8 cellular contexts compared by ENCODE assay signal in the genomic region with DNA sequence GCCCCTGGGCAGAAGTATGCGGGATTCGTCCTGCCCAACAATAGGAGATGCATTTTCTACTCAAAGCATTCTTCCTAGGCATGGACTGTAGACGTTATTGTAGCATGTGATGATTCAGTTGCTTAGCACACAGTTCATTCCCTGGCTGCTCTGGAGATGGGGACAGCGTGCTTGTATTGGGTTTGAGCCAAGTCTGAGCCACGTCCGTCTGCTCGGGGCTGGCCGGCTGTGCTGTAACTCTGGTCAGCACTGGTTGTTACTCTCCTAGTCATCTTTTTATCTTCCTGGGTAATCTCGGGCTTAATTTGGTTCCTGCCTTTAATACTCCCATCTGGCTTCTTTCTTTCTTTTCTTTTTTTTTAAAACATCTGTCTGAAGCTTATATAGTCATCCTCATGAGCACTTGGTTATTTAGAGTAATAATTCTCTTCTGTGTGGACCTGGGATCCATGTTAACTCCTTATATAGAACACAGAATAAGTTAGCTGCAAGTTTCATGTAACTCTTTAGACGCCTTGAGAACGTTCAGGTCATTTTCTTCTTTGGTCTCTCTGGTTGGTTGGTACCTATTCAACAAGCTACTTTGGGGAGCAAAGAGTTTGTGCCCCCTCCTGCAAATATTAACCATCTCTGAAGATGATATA.
A peak's percentile ranks its signal among the peaks of the same experiment; 100 is the strongest.
DNase-seq lines count a peak whose midpoint lies in the region; ATAC-seq and TF ChIP-seq lines count a peak whose summit lies in the region.

No MANE protein-coding gene starts in this region.

- peak; percentile 98 for DNase-seq in GM04504 (ENCODE audit: low read depth)
- peak; percentile 68 for DNase-seq in SK-N-SH
- peak; percentile 84 for DNase-seq in Right ventricle myocardium inferior (ENCODE audit: missing footprints)
- DNase-seq in retinal pigment epithelial cell (ENCODE audit: low read depth), result peak; percentile 99
- DNase-seq in stimulated activated CD4-positive, alpha-beta T cell treated with anti-CD3 and anti-CD28 coated beads, Interleukin-1b, Interleukin-23, amount 100 ng/mL, for 48 hours, result no peak
- no peak for DNase-seq in HUDEP-2 (lab: John Stamatoyannopoulos, UW; ENCODE audit: unreplicated experiment in 76 of 76)

- no peaks in the 10 kb centered on the region for H3K36me3 ChIP-seq in SK-N-SH (replicated peaks in 1 of 2; ENCODE audit: control insufficient read depth in 1 of 2, insufficient read depth in 2 of 2, low read length in 1 of 2)

- CTCF ChIA-PET in SK-N-SH (lab: Yijun Ruan, JAX), result interaction anchor here (0.7 to 1.0 kb wide), 2 partner anchors 27 to 28 kb away, joined by 3 read pairs; no protein-coding TSS in a partner anchor

- H3K9me2 ChIP-seq in SK-N-SH, result no peaks in the 10 kb centered on the region

- peak; percentile 87 to 99 for TF ChIP-seq EP300 in SK-N-SH (IDR thresholded peaks at IDR 0.05; ENCODE audit: borderline replicate concordance in 1 of 2, low read depth in 1 of 2, low read length in 1 of 2)

- no peak overlapping the region for H2AFZ ChIP-seq in SK-N-SH (ENCODE audit: low read depth)

- H3F3A ChIP-seq in SK-N-SH (replicated peaks; ENCODE audit: insufficient read depth), result peaks cover 18% of the 10 kb centered on the region

- peak overlapping the region; percentile 98 to 99 for H3K27ac ChIP-seq in SK-N-SH (ENCODE audit: low read depth in 2 of 2, low read length in 1 of 2)

- intact Hi-C loops in Right ventricle myocardium inferior (cut with DNase I), result no loop called here

- 6% methylated on average over 11 of the region's 11 CpGs for WGBS in SK-N-SH (ENCODE audit: low lambda C conversion rate)

- no peaks in the 10 kb centered on the region for H3K79me2 ChIP-seq in SK-N-SH (ENCODE audit: insufficient read depth)

- no peaks in the 10 kb centered on the region for H4K20me1 ChIP-seq in SK-N-SH (ENCODE audit: insufficient read depth)

- H3K4me1 ChIP-seq in SK-N-SH (ENCODE audit: control insufficient read depth in 1 of 2, insufficient read depth in 2 of 2, low read depth in 1 of 2, low read length in 1 of 2), result peaks cover 10 to 14% of the 10 kb centered on the region in 2 experiments; a peak in 3 of 4 replicates

- peak; percentile 47 for TF ChIP-seq RAD21 in SK-N-SH (IDR thresholded peaks at IDR 0.05; ENCODE audit: low read length)

- H3K4me2 ChIP-seq in SK-N-SH, result peak overlapping the region; percentile 30; the same call in 1 of the 2 replicates

- H3K9ac ChIP-seq in SK-N-SH, result peak overlapping the region; percentile 64

- H3K4me3 ChIP-seq in SK-N-SH (ENCODE audit: low read depth in 2 of 2, low read length in 1 of 2), result no peak overlapping the region
- no peak overlapping the region for H3K4me3 ChIP-seq in retinal pigment epithelial cell (ENCODE audit: low read length)

- no peaks in the 10 kb centered on the region for H3K27me3 ChIP-seq in SK-N-SH (ENCODE audit: insufficient read depth)

- ATAC-seq in Right ventricle myocardium inferior (peak; percentile 98), GM19351 (IDR thresholded peaks at IDR 0.05; ENCODE audit: unreplicated experiment) (no peak), GM21526 (IDR thresholded peaks at IDR 0.05; ENCODE audit: low FRiP score, unreplicated experiment) (no peak)

- no peaks in the 10 kb centered on the region for H3K9me3 ChIP-seq in SK-N-SH

- TF ChIP-seq CTCF in SK-N-SH (IDR thresholded peaks at IDR 0.05) (no peak), retinal pigment epithelial cell (conservative IDR thresholded peaks at IDR 0.05; ENCODE audit: low read depth, low read length) (no peak)

- POLR2A ChIA-PET in SK-N-SH (lab: Yijun Ruan, JAX), result no interaction called here

TF ChIP-seq in SK-N-SH, 30 proteins besides CTCF, POLR2A, EP300 and RAD21 (continues in another document):
- TF ChIP-seq SIN3A (IDR thresholded peaks at IDR 0.05; ENCODE audit: borderline replicate concordance, low read depth, low read length) (peak; percentile 58; the same call in 1 of the 2 replicates), ELF1 (IDR thresholded peaks at IDR 0.05) (no peak), TAF1 (IDR thresholded peaks at IDR 0.05; ENCODE audit: borderline replicate concordance, low read depth, low read length) (no peak), FOXJ3 (CRISPR knock-in tag; IDR thresholded peaks at IDR 0.05) (peak; percentile 22; the same call in 1 of the 2 replicates), FOSL2 (IDR thresholded peaks at IDR 0.05; ENCODE audit: borderline replicate concordance, low read depth) (peak; percentile 79), CHD2 (IDR thresholded peaks at IDR 0.05; ENCODE audit: low read length, partially characterized antibody) (peak; percentile 56), YY1 (IDR thresholded peaks at IDR 0.05; ENCODE audit: low read depth) (peak; percentile 30; the same call in 1 of the 2 replicates), EZH2phosphoT487 (IDR thresholded peaks at IDR 0.05; ENCODE audit: borderline replicate concordance, low read depth) (no peak)
- TF ChIP-seq, protein P1, sequence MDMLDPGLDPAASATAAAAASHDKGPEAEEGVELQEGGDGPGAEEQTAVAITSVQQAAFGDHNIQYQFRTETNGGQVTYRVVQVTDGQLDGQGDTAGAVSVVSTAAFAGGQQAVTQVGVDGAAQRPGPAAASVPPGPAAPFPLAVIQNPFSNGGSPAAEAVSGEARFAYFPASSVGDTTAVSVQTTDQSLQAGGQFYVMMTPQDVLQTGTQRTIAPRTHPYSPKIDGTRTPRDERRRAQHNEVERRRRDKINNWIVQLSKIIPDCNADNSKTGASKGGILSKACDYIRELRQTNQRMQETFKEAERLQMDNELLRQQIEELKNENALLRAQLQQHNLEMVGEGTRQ (IDR thresholded peaks at IDR 0.05; ENCODE audit: borderline replicate concordance, low read depth, low read length), result no peak
- TF ChIP-seq, protein P2, sequence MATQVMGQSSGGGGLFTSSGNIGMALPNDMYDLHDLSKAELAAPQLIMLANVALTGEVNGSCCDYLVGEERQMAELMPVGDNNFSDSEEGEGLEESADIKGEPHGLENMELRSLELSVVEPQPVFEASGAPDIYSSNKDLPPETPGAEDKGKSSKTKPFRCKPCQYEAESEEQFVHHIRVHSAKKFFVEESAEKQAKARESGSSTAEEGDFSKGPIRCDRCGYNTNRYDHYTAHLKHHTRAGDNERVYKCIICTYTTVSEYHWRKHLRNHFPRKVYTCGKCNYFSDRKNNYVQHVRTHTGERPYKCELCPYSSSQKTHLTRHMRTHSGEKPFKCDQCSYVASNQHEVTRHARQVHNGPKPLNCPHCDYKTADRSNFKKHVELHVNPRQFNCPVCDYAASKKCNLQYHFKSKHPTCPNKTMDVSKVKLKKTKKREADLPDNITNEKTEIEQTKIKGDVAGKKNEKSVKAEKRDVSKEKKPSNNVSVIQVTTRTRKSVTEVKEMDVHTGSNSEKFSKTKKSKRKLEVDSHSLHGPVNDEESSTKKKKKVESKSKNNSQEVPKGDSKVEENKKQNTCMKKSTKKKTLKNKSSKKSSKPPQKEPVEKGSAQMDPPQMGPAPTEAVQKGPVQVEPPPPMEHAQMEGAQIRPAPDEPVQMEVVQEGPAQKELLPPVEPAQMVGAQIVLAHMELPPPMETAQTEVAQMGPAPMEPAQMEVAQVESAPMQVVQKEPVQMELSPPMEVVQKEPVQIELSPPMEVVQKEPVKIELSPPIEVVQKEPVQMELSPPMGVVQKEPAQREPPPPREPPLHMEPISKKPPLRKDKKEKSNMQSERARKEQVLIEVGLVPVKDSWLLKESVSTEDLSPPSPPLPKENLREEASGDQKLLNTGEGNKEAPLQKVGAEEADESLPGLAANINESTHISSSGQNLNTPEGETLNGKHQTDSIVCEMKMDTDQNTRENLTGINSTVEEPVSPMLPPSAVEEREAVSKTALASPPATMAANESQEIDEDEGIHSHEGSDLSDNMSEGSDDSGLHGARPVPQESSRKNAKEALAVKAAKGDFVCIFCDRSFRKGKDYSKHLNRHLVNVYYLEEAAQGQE (IDR thresholded peaks at IDR 0.05; ENCODE audit: low read depth, low read length), result peak; percentile 58
- TF ChIP-seq, protein P3, sequence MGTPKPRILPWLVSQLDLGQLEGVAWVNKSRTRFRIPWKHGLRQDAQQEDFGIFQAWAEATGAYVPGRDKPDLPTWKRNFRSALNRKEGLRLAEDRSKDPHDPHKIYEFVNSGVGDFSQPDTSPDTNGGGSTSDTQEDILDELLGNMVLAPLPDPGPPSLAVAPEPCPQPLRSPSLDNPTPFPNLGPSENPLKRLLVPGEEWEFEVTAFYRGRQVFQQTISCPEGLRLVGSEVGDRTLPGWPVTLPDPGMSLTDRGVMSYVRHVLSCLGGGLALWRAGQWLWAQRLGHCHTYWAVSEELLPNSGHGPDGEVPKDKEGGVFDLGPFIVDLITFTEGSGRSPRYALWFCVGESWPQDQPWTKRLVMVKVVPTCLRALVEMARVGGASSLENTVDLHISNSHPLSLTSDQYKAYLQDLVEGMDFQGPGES (IDR thresholded peaks at IDR 0.05; ENCODE audit: low read depth, low read length), result no peak
- TF ChIP-seq, protein P4, sequence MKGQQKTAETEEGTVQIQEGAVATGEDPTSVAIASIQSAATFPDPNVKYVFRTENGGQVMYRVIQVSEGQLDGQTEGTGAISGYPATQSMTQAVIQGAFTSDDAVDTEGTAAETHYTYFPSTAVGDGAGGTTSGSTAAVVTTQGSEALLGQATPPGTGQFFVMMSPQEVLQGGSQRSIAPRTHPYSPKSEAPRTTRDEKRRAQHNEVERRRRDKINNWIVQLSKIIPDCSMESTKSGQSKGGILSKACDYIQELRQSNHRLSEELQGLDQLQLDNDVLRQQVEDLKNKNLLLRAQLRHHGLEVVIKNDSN (IDR thresholded peaks at IDR 0.05; ENCODE audit: borderline replicate concordance, low read depth), result peak; percentile 31; the same call in 1 of the 2 replicates
- TF ChIP-seq, protein P5, sequence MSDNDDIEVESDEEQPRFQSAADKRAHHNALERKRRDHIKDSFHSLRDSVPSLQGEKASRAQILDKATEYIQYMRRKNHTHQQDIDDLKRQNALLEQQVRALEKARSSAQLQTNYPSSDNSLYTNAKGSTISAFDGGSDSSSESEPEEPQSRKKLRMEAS (IDR thresholded peaks at IDR 0.05; ENCODE audit: low read depth), result peak; percentile 95
- TF ChIP-seq, protein P6, sequence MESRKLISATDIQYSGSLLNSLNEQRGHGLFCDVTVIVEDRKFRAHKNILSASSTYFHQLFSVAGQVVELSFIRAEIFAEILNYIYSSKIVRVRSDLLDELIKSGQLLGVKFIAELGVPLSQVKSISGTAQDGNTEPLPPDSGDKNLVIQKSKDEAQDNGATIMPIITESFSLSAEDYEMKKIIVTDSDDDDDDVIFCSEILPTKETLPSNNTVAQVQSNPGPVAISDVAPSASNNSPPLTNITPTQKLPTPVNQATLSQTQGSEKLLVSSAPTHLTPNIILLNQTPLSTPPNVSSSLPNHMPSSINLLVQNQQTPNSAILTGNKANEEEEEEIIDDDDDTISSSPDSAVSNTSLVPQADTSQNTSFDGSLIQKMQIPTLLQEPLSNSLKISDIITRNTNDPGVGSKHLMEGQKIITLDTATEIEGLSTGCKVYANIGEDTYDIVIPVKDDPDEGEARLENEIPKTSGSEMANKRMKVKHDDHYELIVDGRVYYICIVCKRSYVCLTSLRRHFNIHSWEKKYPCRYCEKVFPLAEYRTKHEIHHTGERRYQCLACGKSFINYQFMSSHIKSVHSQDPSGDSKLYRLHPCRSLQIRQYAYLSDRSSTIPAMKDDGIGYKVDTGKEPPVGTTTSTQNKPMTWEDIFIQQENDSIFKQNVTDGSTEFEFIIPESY (IDR thresholded peaks at IDR 0.05; ENCODE audit: borderline replicate concordance, low read depth), result peak; percentile 73

Comparison
In these comparisons a context has a peak if more than half of its experiments do, and no peak if none do; other contexts are left out.
1. DNase-seq: peak in GM04504 (single experiment), SK-N-SH (single experiment), Right ventricle myocardium inferior (single experiment) and retinal pigment epithelial cell (single experiment); none in stimulated activated CD4-positive, alpha-beta T cell treated with anti-CD3 and anti-CD28 coated beads, Interleukin-1b, Interleukin-23, amount 100 ng/mL, for 48 hours (single experiment) and HUDEP-2 (0 of 76).